ENCODE assay signal across 19 cellular contexts in genomic region chr2:20645301-20645701, GRCh38. TPM values are rescaled to one million over a fixed set of nuclear protein-coding genes. Genes with fewer than 3 reads are reported as not detected.
"Had no signal": no experiment of that assay in that cellular context is flagged by ENCODE, and none has a peak within 500 bp of the region (broad histone marks: within the 10 kb centered on the region; RNA-seq: fewer than 3 reads in every experiment).

No MANE protein-coding gene starts in this region.

- H3K9me3 ChIP-seq: prostate gland, transverse colon had no signal

- H3K9me3 Mint-ChIP-seq: immature natural killer cell, naive B cell, nephron had no signal

- H3K4me3 Mint-ChIP-seq: immature natural killer cell, naive B cell, nephron had no signal

- H3K27me3 Mint-ChIP-seq: naive B cell had no signal

- H3K36me3 ChIP-seq: prostate gland, transverse colon had no signal

- ATAC-seq: left cardiac atrium; sciatic nerve; stimulated activated naive CD8-positive, alpha-beta T cell treated with anti-CD3 and anti-CD28 coated beads, Interleukin-15, Interleukin-2, amounts not matched to agents 100 U/mL and 50 U/mL, for 24 hours had no signal

- H3K27ac Mint-ChIP-seq: nephron had no signal

- H3K27ac ChIP-seq: parathyroid adenoma, prostate gland, skin epidermis, transverse colon had no signal

- H3K4me3 ChIP-seq: dorsolateral prefrontal cortex, prostate gland, skin epidermis, transverse colon had no signal

- H3K27me3 ChIP-seq: dorsolateral prefrontal cortex, transverse colon had no signal

- DNase-seq: central memory CD4-positive, alpha-beta T cell; cortex of kidney; dorsolateral prefrontal cortex; effector CD8-positive, alpha-beta T cell; glutamatergic neuron; immature natural killer cell; left cardiac atrium; mesendoderm; naive B cell; stimulated activated CD4-positive, alpha-beta T cell treated with anti-CD3 and anti-CD28 coated beads, Interleukin-12 subunit alpha, Interleukin-12 subunit beta, amount 100 ng/mL, for 4 hours; stimulated activated naive CD8-positive, alpha-beta T cell treated with anti-CD3 and anti-CD28 coated beads, Interleukin-15, Interleukin-2, amounts not matched to agents 100 U/mL and 50 U/mL, for 24 hours; transverse colon had no signal

RNA-seq across cellular contexts. Expression of gene GDF7, which starts 21.6 kb away (rescaled TPM):
- polyA plus RNA-seq: fibroblast of lung, immature natural killer cell, keratinocyte had no signal
